In genomic region chr9:129752915-129753724, GRCh38 we compare ENCODE assay signal across 8 cellular contexts. TPM values are rescaled to one million over a fixed set of nuclear protein-coding genes. Genes with fewer than 3 reads are reported as not detected.
DNase-seq lines count a peak whose midpoint lies in the region; ATAC-seq, FAIRE-seq and TF ChIP-seq lines count a peak whose summit lies in the region.

Gene PTGES (minus strand): TSS chr9:129753042. CDS start chr9:129753012, 30 bp downstream.

- TF ChIP-seq POLR2A in GM12891 (IDR thresholded peaks at IDR 0.05; ENCODE audit: low read depth, low read length): no peak

- H3K27me3 ChIP-seq in psoas muscle (ENCODE audit: insufficient read depth in 3 of 3, low read length in 2 of 3): peaks cover 0 to 35% (median 11%) of the 10 kb centered on the region in 3 donors

- H3K27me3 Mint-ChIP-seq in activated naive CD8-positive, alpha-beta T cell: peaks cover 2% of the 10 kb centered on the region

- peak; percentile 22 for DNase-seq in SIG-M5 treated with dmso at 0.1 percent for 504 hours (lab: John Stamatoyannopoulos, UW; ENCODE audit: unreplicated experiment)
- no peak for DNase-seq in SIG-M5 (lab: John Stamatoyannopoulos, UW)
- DNase-seq in RCC 7860 (ENCODE audit: low spot score): peak; percentile 57
- DNase-seq in Right ventricle myocardium superior: peak; percentile 87
- peak; percentile 68 to 77 for DNase-seq in psoas muscle
- peak; percentile 76 for DNase-seq in urothelium cell line (ENCODE audit: low spot score)
- DNase-seq in GM12891 (ENCODE audit: insufficient read length, low spot score): no peak

- H3K36me3 Mint-ChIP-seq in activated naive CD8-positive, alpha-beta T cell: no peaks in the 10 kb centered on the region

- FAIRE-seq in RCC 7860 (lab: Jason Lieb, UNC) (no peak), urothelium cell line (lab: Jason Lieb, UNC) (no peak), GM12891 (lab: Jason Lieb, UNC) (no peak)

- no peaks in the 10 kb centered on the region for H3K9me3 ChIP-seq in psoas muscle

- H3K4me1 ChIP-seq in psoas muscle: no peaks in the 10 kb centered on the region

- 19 to 22% (median 19%) methylated on average over 21 to 22 of the region's 22 CpGs for WGBS in psoas muscle, 3 donors

- no peaks in the 10 kb centered on the region for H3K36me3 ChIP-seq in psoas muscle (ENCODE audit: insufficient read depth in 1 of 2, low read depth in 1 of 2)

- no peak within 1 kb of the TSS for H3K27ac Mint-ChIP-seq in activated naive CD8-positive, alpha-beta T cell

- intact Hi-C loops in Right ventricle myocardium superior (cut with DNase I) (no loop called here), psoas muscle (cut with DNase I) (no loop called here)

- H3K4me3 ChIP-seq in psoas muscle: peak within 1 kb of the TSS; percentile 46

- ATAC-seq in Right ventricle myocardium superior (ENCODE audit: poor library complexity): peak; percentile 94
- peak in 3 of 4 donors; percentile 55 to 62 (median 60) for ATAC-seq in psoas muscle

- no peak for TF ChIP-seq CTCF in psoas muscle (IDR thresholded peaks at IDR 0.05)

- H3K4me1 Mint-ChIP-seq in activated naive CD8-positive, alpha-beta T cell (ENCODE audit: low read depth): peaks cover 28% of the 10 kb centered on the region

- H3K4me3 Mint-ChIP-seq in activated naive CD8-positive, alpha-beta T cell: peak within 1 kb of the TSS; percentile 20

- H3K27ac ChIP-seq in psoas muscle: no peak within 1 kb of the TSS

- H3K9me3 Mint-ChIP-seq in activated naive CD8-positive, alpha-beta T cell (ENCODE audit: low read depth): no peaks in the 10 kb centered on the region

TF ChIP-seq in GM12891, 5 proteins besides CTCF, POLR2A, EP300 and RAD21:
- TF ChIP-seq PAX5 (IDR thresholded peaks at IDR 0.05; ENCODE audit: insufficient read depth, low read length, severe bottlenecking) (no peak), POU2F2 (IDR thresholded peaks at IDR 0.05; ENCODE audit: low read depth, low read length) (no peak), SPI1 (IDR thresholded peaks at IDR 0.05; ENCODE audit: low read depth, low read length) (no peak), POLR2AphosphoS5 (IDR thresholded peaks at IDR 0.05; ENCODE audit: low read depth, low read length) (no peak), TAF1 (IDR thresholded peaks at IDR 0.05; ENCODE audit: low read depth, low read length) (no peak)

RNA-seq across cellular contexts. Expression of gene PTGES, which starts in this region (rescaled TPM):
- total RNA-seq in Right ventricle myocardium superior: 4.5 TPM
- total RNA-seq in psoas muscle: under 1 TPM; 0.32 to 0.67 (median 0.50) TPM
- polyA plus RNA-seq in psoas muscle: under 1 TPM; 0.32 to 0.68 (median 0.40) TPM
- 0.08 TPM for polyA plus RNA-seq in GM12891 (2012; ENCODE audit: low read depth, missing spikeins)

Comparison
In these comparisons a context has a peak if more than half of its experiments do, and no peak if none do; other contexts are left out.
1. DNase-seq: peak in SIG-M5 treated with dmso at 0.1 percent for 504 hours (single experiment), RCC 7860 (single experiment), Right ventricle myocardium superior (single experiment) and urothelium cell line (single experiment); none in SIG-M5 (single experiment) and GM12891 (single experiment).
2. Peak in DNase-seq, ATAC-seq and H3K4me3 ChIP-seq in psoas muscle; RNA of the gene not detected or under 1 TPM.